8 cellular contexts compared by ENCODE assay signal in the genomic region with DNA sequence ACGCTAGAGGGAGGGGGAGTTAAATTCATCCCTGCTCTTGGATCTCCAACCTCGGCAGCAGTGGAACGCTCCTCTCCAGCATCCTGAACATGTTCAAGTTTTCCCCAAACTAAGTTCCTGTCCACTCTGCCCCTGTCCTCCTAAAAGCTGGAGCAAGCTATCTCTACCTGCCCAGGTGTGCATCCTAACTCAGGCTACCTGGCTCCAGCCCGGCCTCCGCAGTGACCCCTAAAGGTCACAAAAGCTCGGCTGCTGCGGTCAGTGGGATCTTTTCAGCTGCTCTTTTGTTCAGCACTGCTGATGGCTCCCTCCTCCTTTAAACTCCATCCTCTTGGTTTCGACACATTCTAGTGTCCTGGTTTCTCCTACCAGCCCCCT. TPM values are rescaled to one million over a fixed set of nuclear protein-coding genes. Genes with fewer than 3 reads are reported as not detected.
A peak's percentile ranks its signal among the peaks of the same experiment; 100 is the strongest.
DNase-seq lines count a peak whose midpoint lies in the region; ATAC-seq and TF ChIP-seq lines count a peak whose summit lies in the region.

No MANE protein-coding gene starts in this region.

- no peaks in the 10 kb centered on the region for H3K27me3 Mint-ChIP-seq in activated naive CD8-positive, alpha-beta T cell treated with anti-CD3 and anti-CD28 coated beads, Interleukin-2, amount 10 ng/mL, durations not matched to agents 7 days and 5 days

- TF ChIP-seq POLR2A in uterus (IDR thresholded peaks at IDR 0.05), result no peak

- no peaks in the 10 kb centered on the region for H3K9me3 Mint-ChIP-seq in activated naive CD8-positive, alpha-beta T cell treated with anti-CD3 and anti-CD28 coated beads, Interleukin-2, amount 10 ng/mL, durations not matched to agents 7 days and 5 days

- H3K27me3 ChIP-seq in right atrium auricular region, result no peaks in the 10 kb centered on the region
- no peaks in the 10 kb centered on the region for H3K27me3 ChIP-seq in layer of hippocampus (ENCODE audit: control insufficient read depth, insufficient read depth, low read length)
- no peaks in the 10 kb centered on the region for H3K27me3 ChIP-seq in uterus

- ATAC-seq in activated naive CD8-positive, alpha-beta T cell treated with anti-CD3 and anti-CD28 coated beads, Interleukin-2, amount 10 ng/mL, durations not matched to agents 7 days and 5 days (ENCODE audit: low read depth), result no peak
- ATAC-seq in GM21723 (IDR thresholded peaks at IDR 0.05; ENCODE audit: unreplicated experiment), result no peak

- peak overlapping the region; percentile 81 for H3K27ac Mint-ChIP-seq in activated naive CD8-positive, alpha-beta T cell treated with anti-CD3 and anti-CD28 coated beads, Interleukin-2, amount 10 ng/mL, durations not matched to agents 7 days and 5 days

- intact Hi-C loops in cardiac septum (cut with DNase I) (no loop called here), uterus (cut with DNase I; ENCODE audit: low total_unique reads) (no loop called here)

- peak overlapping the region; percentile 80 for H3K4me3 ChIP-seq in right atrium auricular region
- peak overlapping the region; percentile 61 to 81 for H3K4me3 ChIP-seq in uterus

- POLR2A ChIA-PET in activated naive CD8-positive, alpha-beta T cell treated with anti-CD3 and anti-CD28 coated beads, Interleukin-2, amount 10 ng/mL, durations not matched to agents 7 days and 5 days (lab: Charles Lee), result interaction anchor here (0.8 kb wide), 1 partner anchor 17 kb away, joined by 3 read pairs; no protein-coding TSS in a partner anchor

- no peak for TF ChIP-seq CTCF in right atrium auricular region (IDR thresholded peaks at IDR 0.05)
- no peak for TF ChIP-seq CTCF in uterus (IDR thresholded peaks at IDR 0.05)

- peak overlapping the region; percentile 85 for H3K4me3 Mint-ChIP-seq in activated naive CD8-positive, alpha-beta T cell treated with anti-CD3 and anti-CD28 coated beads, Interleukin-2, amount 10 ng/mL, durations not matched to agents 7 days and 5 days

- H3K36me3 ChIP-seq in right atrium auricular region (no peaks in the 10 kb centered on the region), uterus (no peaks in the 10 kb centered on the region)

- peak overlapping the region; percentile 90 to 94 for H3K27ac ChIP-seq in right atrium auricular region
- peak overlapping the region; percentile 18 for H3K27ac ChIP-seq in layer of hippocampus (ENCODE audit: low read depth, low read length)
- H3K27ac ChIP-seq in uterus, result peak overlapping the region in 1 of 2 donors; percentile 70

- H3K4me1 ChIP-seq in right atrium auricular region (peaks cover 0 to 71% of the 10 kb centered on the region in 2 donors), uterus (peaks cover 0 to 4% of the 10 kb centered on the region in 2 donors)

- H3K9me3 ChIP-seq in right atrium auricular region (no peaks in the 10 kb centered on the region), uterus (no peaks in the 10 kb centered on the region)

- H3K36me3 Mint-ChIP-seq in activated naive CD8-positive, alpha-beta T cell treated with anti-CD3 and anti-CD28 coated beads, Interleukin-2, amount 10 ng/mL, durations not matched to agents 7 days and 5 days, result peaks cover 9% of the 10 kb centered on the region

- peaks cover 35% of the 10 kb centered on the region for H3K4me1 Mint-ChIP-seq in activated naive CD8-positive, alpha-beta T cell treated with anti-CD3 and anti-CD28 coated beads, Interleukin-2, amount 10 ng/mL, durations not matched to agents 7 days and 5 days

- DNase-seq in right atrium auricular region (ENCODE audit: low spot score) (no peak), cardiac septum (ENCODE audit: low spot score) (no peak), uterus (no peak), GM03348 (ENCODE audit: low spot score) (no peak)
- no peak for DNase-seq in activated naive CD8-positive, alpha-beta T cell treated with anti-CD3 and anti-CD28 coated beads, Interleukin-2, amount 10 ng/mL, durations not matched to agents 7 days and 5 days
- DNase-seq in activated effector memory CD4-positive, alpha-beta T cell treated with anti-CD3 and anti-CD28 coated beads, Interleukin-2, amount 50 U/mL, for 16 hours, result no peak

RNA-seq across cellular contexts. Expression of gene DCUN1D2, which starts 1.4 kb away (rescaled TPM):
- total RNA-seq in right atrium auricular region, result 10 to 100 TPM; 45.3 to 65.5 TPM
- 134 TPM for total RNA-seq in cardiac septum
- 10 to 100 TPM; 25.4 to 26.3 TPM for total RNA-seq in activated naive CD8-positive, alpha-beta T cell treated with anti-CD3 and anti-CD28 coated beads, Interleukin-2, amount 10 ng/mL, durations not matched to agents 7 days and 5 days
- total RNA-seq in uterus, result 10 to 100 TPM in 3 of 4 donors, 1 to 10 TPM in 1; 7.7 to 68.2 (median 29.3) TPM

RNA-seq across cellular contexts. Expression of gene ADPRHL1, which starts 35.9 kb away (rescaled TPM):
- total RNA-seq in right atrium auricular region (100 to 1,000 TPM; 222 to 329 TPM), cardiac septum (480 TPM), uterus (1 to 10 TPM in 2 of 4 donors, not detected in 2; 1.6 to 3.3 TPM)
- total RNA-seq in activated naive CD8-positive, alpha-beta T cell treated with anti-CD3 and anti-CD28 coated beads, Interleukin-2, amount 10 ng/mL, durations not matched to agents 7 days and 5 days, result 1 to 10 TPM in 1 of 2 experiments, under 1 TPM in 1; 0.82 to 1.0 TPM

Comparison
In these comparisons a context has a peak if more than half of its experiments do, and no peak if none do; other contexts are left out.
1. RNA of gene ADPRHL1, which starts 35.9 kb away (total RNA-seq): 480 TPM in cardiac septum (single experiment) and 222 to 329 TPM in right atrium auricular region; 1.6 to 3.3 TPM in uterus and 0.82 to 1.0 TPM in activated naive CD8-positive, alpha-beta T cell treated with anti-CD3 and anti-CD28 coated beads, Interleukin-2, amount 10 ng/mL, durations not matched to agents 7 days and 5 days; every median in the first group is over 10 times any median in the second.